Comparison of ENCODE assay signal across 8 cellular contexts in the genomic region with DNA sequence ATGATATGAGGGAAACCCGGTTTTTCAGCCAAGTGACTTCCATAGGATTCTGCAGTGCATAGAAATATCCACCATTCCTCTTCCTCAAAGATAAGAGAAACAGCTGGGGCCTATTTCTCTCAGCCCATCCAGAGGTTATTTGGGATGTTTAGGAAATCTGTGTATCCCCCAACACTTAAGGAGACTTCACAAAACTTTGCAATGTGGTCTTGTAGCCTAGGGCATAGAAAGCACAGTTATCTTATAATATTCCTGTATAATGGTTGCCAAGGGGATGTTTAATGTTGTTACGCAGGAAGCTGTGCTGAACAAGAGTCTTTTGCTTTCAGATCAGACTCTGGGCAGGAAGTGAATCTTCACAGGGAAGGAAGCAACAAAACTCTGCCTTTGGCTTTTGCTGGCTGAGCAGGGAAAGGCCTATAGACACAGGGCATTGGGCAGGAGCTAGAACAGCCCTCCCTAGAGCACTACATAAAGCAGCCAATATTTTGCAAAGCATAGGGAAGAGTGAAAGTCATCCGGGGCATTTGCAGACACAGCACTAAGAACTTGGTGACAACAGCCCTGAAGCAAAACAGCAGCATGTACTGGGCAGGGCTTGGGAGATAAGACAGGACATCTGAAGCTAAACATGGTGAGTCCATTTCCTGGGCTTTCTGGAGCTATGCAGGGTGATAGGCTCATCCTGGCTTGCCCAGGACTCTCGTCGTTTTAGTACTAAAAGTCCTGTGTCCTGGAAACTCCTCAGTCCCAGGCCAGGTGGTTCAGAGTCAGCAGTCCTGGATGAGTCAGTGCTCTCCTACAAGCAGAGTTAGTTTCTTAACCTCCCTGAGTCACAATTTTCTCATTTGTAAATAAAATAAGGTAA. TPM values are rescaled to one million over a fixed set of nuclear protein-coding genes. Genes with fewer than 3 reads are reported as not detected.
DNase-seq lines count a peak whose midpoint lies in the region; ATAC-seq and TF ChIP-seq lines count a peak whose summit lies in the region.

No MANE protein-coding gene starts in this region.

- TF ChIP-seq POLR2A in prostate gland (IDR thresholded peaks at IDR 0.05): no peak

- H3K9me3 ChIP-seq in BLaER1 treated with 17β-estradiol and CSF1 and Interleukin-3, amounts not matched to agents 10 nM and 100 nM (replicated peaks in 1 of 11): peaks cover 16 to 28% (median 22%) of the 10 kb centered on the region in 11 experiments; a peak in 20 of 22 replicates
- no peaks in the 10 kb centered on the region for H3K9me3 ChIP-seq in prostate gland

- H4K20me1 ChIP-seq in BLaER1 treated with 17β-estradiol and CSF1 and Interleukin-3, amounts not matched to agents 10 nM and 100 nM: no peaks in the 10 kb centered on the region

- ATAC-seq in GM19324 (IDR thresholded peaks at IDR 0.05; ENCODE audit: low FRiP score, unreplicated experiment): no peak

- no peaks in the 10 kb centered on the region for H3K36me3 ChIP-seq in BLaER1 treated with 17β-estradiol and CSF1 and Interleukin-3, amounts not matched to agents 10 nM and 100 nM
- H3K36me3 ChIP-seq in prostate gland: no peaks in the 10 kb centered on the region

- peak; percentile 79 for DNase-seq in Jurkat, Clone E6-1 (ENCODE audit: low read depth, low spot score)
- DNase-seq in activated CD4-positive, alpha-beta T cell treated with anti-CD3 and anti-CD28 coated beads, Interleukin-2, amount 50 U/mL, for 48 hours: peak; percentile 28 to 43
- peak; percentile 63 for DNase-seq in fibroblast of the aortic adventitia (ENCODE audit: low read depth)
- DNase-seq in prostate gland (ENCODE audit: low spot score): peak; percentile 19
- DNase-seq in G401 (ENCODE audit: low spot score): no peak
- no peak for DNase-seq in NCI-H1436 treated with DMSO at 0.1 percent for 48 hours (lab: John Stamatoyannopoulos, UW)

- peak overlapping the region in 2 of 10 experiments; percentile 16 to 28; a peak in 1 of 20 replicates for H3K4me3 ChIP-seq in BLaER1 treated with 17β-estradiol and CSF1 and Interleukin-3, amounts not matched to agents 10 nM and 100 nM
- peak overlapping the region; percentile 58 for H3K4me3 ChIP-seq in Jurkat, Clone E6-1 (ENCODE audit: low read length)
- peak overlapping the region; percentile 29 for H3K4me3 ChIP-seq in fibroblast of the aortic adventitia (ENCODE audit: low read depth, low read length)
- H3K4me3 ChIP-seq in prostate gland: no peak overlapping the region

- H3K4me2 ChIP-seq in BLaER1 treated with 17β-estradiol and CSF1 and Interleukin-3, amounts not matched to agents 10 nM and 100 nM: peak overlapping the region; percentile 52 to 99 (median 73)

- peaks cover 0 to 4% (median 0%) of the 10 kb centered on the region in 11 experiments; a peak in 1 of 22 replicates for H3K27me3 ChIP-seq in BLaER1 treated with 17β-estradiol and CSF1 and Interleukin-3, amounts not matched to agents 10 nM and 100 nM
- no peaks in the 10 kb centered on the region for H3K27me3 ChIP-seq in prostate gland (replicated peaks; ENCODE audit: insufficient read depth)

- WGBS in prostate gland: 34% methylated on average over 5 of the region's 5 CpGs

- intact Hi-C loops in prostate gland (cut with DNase I): loop anchor here (10.0 kb wide), 1 partner anchor 456 kb away; no protein-coding TSS in a partner anchor

- in situ Hi-C loops in G401 (cut with HindIII; ENCODE audit: low sequenced_read_pairs): no loop called here

- peaks cover 20 to 31% (median 23%) of the 10 kb centered on the region in 10 experiments for H3K4me1 ChIP-seq in BLaER1 treated with 17β-estradiol and CSF1 and Interleukin-3, amounts not matched to agents 10 nM and 100 nM
- peaks cover 5% of the 10 kb centered on the region for H3K4me1 ChIP-seq in prostate gland (replicated peaks)

- peak overlapping the region in 10 of 11 experiments; percentile 13 to 75 (median 54); a peak in 18 of 22 replicates for H3K27ac ChIP-seq in BLaER1 treated with 17β-estradiol and CSF1 and Interleukin-3, amounts not matched to agents 10 nM and 100 nM
- peak overlapping the region in 1 of 2 donors; percentile 40 for H3K27ac ChIP-seq in prostate gland

- peak overlapping the region in 5 of 11 experiments; percentile 20 to 62 (median 44); a peak in 7 of 22 replicates for H3K9ac ChIP-seq in BLaER1 treated with 17β-estradiol and CSF1 and Interleukin-3, amounts not matched to agents 10 nM and 100 nM

- TF ChIP-seq CTCF in fibroblast of the aortic adventitia (IDR thresholded peaks at IDR 0.05; ENCODE audit: insufficient read depth, low read length) (no peak), prostate gland (IDR thresholded peaks at IDR 0.05) (no peak)

RNA-seq across cellular contexts. Expression of gene BEAN1, which starts 18.7 kb away (rescaled TPM):
- not detected for polyA plus RNA-seq in Jurkat, Clone E6-1 (2012; ENCODE audit: insufficient read depth, insufficient read length)
- total RNA-seq in fibroblast of the aortic adventitia (ENCODE audit: low replicate concordance): 0.09 TPM in 1 of 2 replicates, not detected in the other
- under 1 TPM; 0.14 to 0.51 TPM for total RNA-seq in prostate gland
- not detected in 2 replicates for total RNA-seq in G401 (2014; rRNA removed; shearing (Covaris generic))

RNA-seq across cellular contexts. Expression of gene CDH5, which starts 41.9 kb away (rescaled TPM):
- not detected for polyA plus RNA-seq in Jurkat, Clone E6-1 (2012; ENCODE audit: insufficient read depth, insufficient read length)
- total RNA-seq in fibroblast of the aortic adventitia (ENCODE audit: low replicate concordance) (2.9 and 7.0 TPM in 2 replicates), prostate gland (10 to 100 TPM in 1 of 2 donors, 1 to 10 TPM in 1; 8.0 to 20.8 TPM)
- total RNA-seq in G401 (2014; rRNA removed; shearing (Covaris generic)): not detected in 2 replicates

Comparison
In these comparisons a context has a peak if more than half of its experiments do, and no peak if none do; other contexts are left out.
1. H3K4me3 ChIP-seq: peak in Jurkat, Clone E6-1 (single experiment) and fibroblast of the aortic adventitia (single experiment); none in prostate gland (0 of 2).
2. DNase-seq: peak in Jurkat, Clone E6-1 (single experiment), activated CD4-positive, alpha-beta T cell treated with anti-CD3 and anti-CD28 coated beads, Interleukin-2, amount 50 U/mL, for 48 hours (2 of 2), fibroblast of the aortic adventitia (single experiment) and prostate gland (single experiment); none in G401 (single experiment) and NCI-H1436 treated with DMSO at 0.1 percent for 48 hours (single experiment).